ENCODE assay signal across 8 cellular contexts in genomic region chr2:106904242-106904641, GRCh38. TPM values are rescaled to one million over a fixed set of nuclear protein-coding genes. Genes with fewer than 3 reads are reported as not detected.
"Had no signal": no experiment of that assay in that cellular context is flagged by ENCODE, and none has a peak within 500 bp of the region (broad histone marks: within the 10 kb centered on the region; RNA-seq: fewer than 3 reads in every experiment).

No MANE protein-coding gene starts in this region.

- DNase-seq: IMR-90, KBM-7, KG1 had no signal

- FAIRE-seq: HTR-8/SVneo had no signal

- H3K27ac ChIP-seq: HL-60, KMS-11 had no signal

- H3K9ac ChIP-seq: KMS-11 had no signal

- H3K4me2 ChIP-seq: KMS-11 had no signal

RNA-seq across cellular contexts. Expression of gene ST6GAL2, which starts 18.3 kb away (rescaled TPM):
- total RNA-seq: HT-29, IMR-90 had no signal
- polyA plus RNA-seq: IgD-negative memory B cell, IMR-90 had no signal
